25 cellular contexts compared by ENCODE assay signal in the genomic region with DNA sequence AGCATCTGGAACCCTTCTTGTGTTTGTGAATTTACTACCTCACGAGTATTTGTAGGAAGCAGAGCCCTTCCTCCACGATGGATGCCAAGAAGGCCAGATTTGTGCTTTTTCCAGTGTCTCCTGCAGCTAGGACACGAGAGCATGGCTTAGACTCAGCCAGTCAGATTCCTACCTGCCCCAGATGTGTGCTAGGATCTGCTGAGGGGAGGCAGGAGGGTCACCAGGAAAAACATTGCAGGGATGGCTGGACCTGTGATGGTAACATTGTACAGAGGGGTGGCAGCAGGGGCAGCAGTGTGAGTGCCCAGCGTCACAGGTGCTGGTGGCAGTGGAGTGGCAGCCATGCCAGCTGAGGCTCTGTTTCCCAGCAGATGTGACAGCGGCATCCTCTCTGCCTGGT.
"Had no signal": no experiment of that assay in that cellular context is flagged by ENCODE, and none has a peak within 500 bp of the region (broad histone marks: within the 10 kb centered on the region; RNA-seq: fewer than 3 reads in every experiment).

No MANE protein-coding gene starts in this region.

- H3K27ac ChIP-seq: brain microvascular endothelial cell, SJCRH30, SK-N-MC had no signal

- H3K4me3 ChIP-seq: MG63, SJCRH30, SK-N-MC had no signal

- H3K27me3 ChIP-seq: brain microvascular endothelial cell had no signal

- DNase-seq: activated CD4-positive, alpha-beta T cell treated with anti-CD3 and anti-CD28 coated beads for 36 hours; activated CD4-positive, alpha-beta T cell treated with anti-CD3 and anti-CD28 coated beads, Interleukin-2, amount 10 ng/mL, durations not matched to agents 7 days and 5 days; activated CD4-positive, alpha-beta T cell treated with anti-CD3 and anti-CD28 coated beads, Interleukin-2, amount 50 U/mL, for 48 hours; activated CD8-positive, alpha-beta T cell treated with anti-CD3 and anti-CD28 coated beads, Interleukin-2, amount 10 ng/mL, durations not matched to agents 7 days and 5 days; activated naive CD4-positive, alpha-beta T cell treated with anti-CD3 and anti-CD28 coated beads, Interleukin-2, amount 50 U/mL, for 16 hours; activated naive CD8-positive, alpha-beta T cell treated with anti-CD3 and anti-CD28 coated beads for 36 hours; activated T-cell treated with anti-CD3 and anti-CD28 coated beads, Interleukin-2, amount 50 U/mL, for 24 hours; amniotic stem cell; aorta; brain microvascular endothelial cell; Kasumi-1; KG1; MG63; NCI-H1048; NCI-H1105 treated with DMSO at 0.1 percent for 48 hours; NCI-H1436; NCI-H1694; NCI-H1930; NCI-H2081 treated with DMSO at 0.1 percent for 48 hours; NCI-H226; NCI-H446 treated with DMSO at 0.1 percent for 48 hours; NCI-H524; SHP77; SJCRH30 had no signal

- H3K36me3 ChIP-seq: brain microvascular endothelial cell, MG63, SJCRH30 had no signal

- H3K4me1 ChIP-seq: SJCRH30 had no signal
